ENCODE assay signal across 1 cellular context in genomic region chr3:186806173-186807055, GRCh38.
A peak's percentile ranks its signal among the peaks of the same experiment; 100 is the strongest.
TF ChIP-seq lines count a peak whose summit lies in the region.

Gene RFC4 (minus strand): TSS chr3:186806482. CDS start chr3:186804713, 1,769 bp downstream.

TF ChIP-seq in K562, 482 proteins besides CTCF, POLR2A, EP300 and RAD21 (continued from another document and continues in another):
- TF ChIP-seq ZNF740 (CRISPR knock-in tag; IDR thresholded peaks at IDR 0.05) (0 out of 2 replicates have a peak, but pooled peaks have one; percentile 57), ZNF740 (tag; IDR thresholded peaks at IDR 0.05) (no peak), XRCC4 (IDR thresholded peaks at IDR 0.05; ENCODE audit: extremely low read depth, insufficient read depth, insufficient read length) (no peak), CBX5 (IDR thresholded peaks at IDR 0.05; ENCODE audit: borderline replicate concordance, low read depth) (0 out of 2 replicates have a peak, but pooled peaks have one; percentile 22), POLR2AphosphoS2 (IDR thresholded peaks at IDR 0.05; ENCODE audit: low read length) (peak; percentile 61; the same call in 1 of the 2 replicates), SOX6 (IDR thresholded peaks at IDR 0.05) (no peak; the same call in 1 of the 2 replicates), SPI1 (IDR thresholded peaks at IDR 0.05; ENCODE audit: borderline replicate concordance, low read depth, low read length) (no peak), ARID3A (IDR thresholded peaks at IDR 0.05; ENCODE audit: borderline replicate concordance, low read depth, low read length) (0 out of 2 replicates have a peak, but pooled peaks have one; percentile 24), SAFB2 (IDR thresholded peaks at IDR 0.05; ENCODE audit: borderline replicate concordance, low read depth, low read length, severe bottlenecking) (no peak), ZNF696 (CRISPR knock-in tag; conservative IDR thresholded peaks at IDR 0.05) (no peak), ZEB2 (IDR thresholded peaks at IDR 0.05) (peak; percentile 84; the same call in 1 of the 2 replicates), HDAC3 (IDR thresholded peaks at IDR 0.05; ENCODE audit: borderline replicate concordance, partially characterized antibody) (peak; percentile 32), ATF3 (IDR thresholded peaks at IDR 0.05) (no peak; the same call in 1 of the 2 replicates), ATF3 (CRISPR knock-in tag; conservative IDR thresholded peaks at IDR 0.05) (no peak; the same call in 1 of the 2 replicates), FOSL1 (tag; conservative IDR thresholded peaks at IDR 0.05) (no peak), CAMTA2 (CRISPR knock-in tag; conservative IDR thresholded peaks at IDR 0.05) (no peak), ASH1L (IDR thresholded peaks at IDR 0.05; ENCODE audit: borderline replicate concordance, low read depth, partially characterized antibody) (no peak), HBP1 (CRISPR knock-in tag; IDR thresholded peaks at IDR 0.05) (no peak), GATA2 (CRISPR knock-in tag; IDR thresholded peaks at IDR 0.05) (no peak), ZNF316 (IDR thresholded peaks at IDR 0.05) (0 out of 2 replicates have a peak, but pooled peaks have one; percentile 17), THRAP3 (IDR thresholded peaks at IDR 0.05; ENCODE audit: borderline replicate concordance) (no peak), ZFX (CRISPR knock-in tag; IDR thresholded peaks at IDR 0.05) (peak; percentile 68), HEY1 (CRISPR knock-in tag; IDR thresholded peaks at IDR 0.05; ENCODE audit: borderline replicate concordance) (no peak), ELF1 (tag; IDR thresholded peaks at IDR 0.05) (no peak; the same call in 1 of the 2 replicates), FOXP4 (CRISPR knock-in tag; IDR thresholded peaks at IDR 0.05; ENCODE audit: borderline replicate concordance) (no peak; the same call in 1 of the 2 replicates), PTTG1 (tag; IDR thresholded peaks at IDR 0.05; ENCODE audit: low read depth) (no peak), MEF2D (tag; conservative IDR thresholded peaks at IDR 0.05; ENCODE audit: low read depth) (no peak), E2F1 (CRISPR knock-in tag; IDR thresholded peaks at IDR 0.05) (peak; percentile 98), SRSF1 (IDR thresholded peaks at IDR 0.05; ENCODE audit: low read depth, low read length) (no peak), ZNF12 (CRISPR knock-in tag; IDR thresholded peaks at IDR 0.05) (0 out of 2 replicates have a peak, but pooled peaks have one; percentile 16), HMGN3 (IDR thresholded peaks at IDR 0.05; ENCODE audit: borderline replicate concordance, extremely low read depth, insufficient read length, low read depth, low read length) (peak; percentile 75), ZBTB43 (CRISPR knock-in tag; IDR thresholded peaks at IDR 0.05) (peak; percentile 68; the same call in 1 of the 2 replicates), PCBP1 (IDR thresholded peaks at IDR 0.05; ENCODE audit: low read depth, low read length, poor library complexity, severe bottlenecking) (peak; percentile 6), PRDM10 (IDR thresholded peaks at IDR 0.05; ENCODE audit: partially characterized antibody) (no peak), CXXC5 (CRISPR knock-in tag; IDR thresholded peaks at IDR 0.05) (peak; percentile 90), ETV6 (IDR thresholded peaks at IDR 0.05; ENCODE audit: borderline replicate concordance in 1 of 2, low read depth in 2 of 2, low read length in 1 of 2) (no peak), ETV6 (CRISPR knock-in tag; IDR thresholded peaks at IDR 0.05; ENCODE audit: borderline replicate concordance) (no peak), CBX8 (IDR thresholded peaks at IDR 0.05; ENCODE audit: borderline replicate concordance, extremely low read depth, low read depth, low read length, poor library complexity, severe bottlenecking) (no peak), HOMEZ (CRISPR knock-in tag; IDR thresholded peaks at IDR 0.05) (no peak), U2AF2 (optimal IDR thresholded peaks at IDR 0.05; ENCODE audit: low read depth, low read length) (no peak), SNRNP70 (optimal IDR thresholded peaks at IDR 0.05; ENCODE audit: low read depth, low read length) (no peak), TCFL5 (CRISPR knock-in tag; conservative IDR thresholded peaks at IDR 0.05) (no peak), SMARCB1 (IDR thresholded peaks at IDR 0.05; ENCODE audit: insufficient read length, low read depth) (no peak), MCM7 (IDR thresholded peaks at IDR 0.05) (no peak), SFPQ (IDR thresholded peaks at IDR 0.05; ENCODE audit: low read depth, low read length) (no peak)
